Comparison of ENCODE assay signal across 1 cellular context in the genomic region with DNA sequence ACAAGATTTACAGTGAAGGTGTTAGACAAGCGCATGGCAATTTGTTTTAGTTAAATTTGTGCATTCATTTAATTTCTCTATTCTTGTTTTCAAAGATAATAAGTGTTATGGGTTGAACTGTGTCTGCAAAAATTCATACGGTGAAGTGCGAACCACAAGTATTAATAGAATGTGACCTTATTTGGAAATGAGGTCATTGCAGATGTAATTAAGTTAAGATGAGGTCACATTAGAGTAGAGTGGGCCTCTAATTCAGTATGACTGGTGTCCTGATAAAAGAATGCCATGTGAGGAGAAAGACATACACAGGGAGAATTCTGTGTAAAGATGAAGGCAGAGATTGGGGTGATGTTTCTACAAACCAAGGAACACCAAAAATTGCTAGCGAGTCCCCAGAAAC.
TF ChIP-seq lines count a peak whose summit lies in the region.

No MANE protein-coding gene starts in this region.

TF ChIP-seq in SK-N-SH, 30 proteins besides CTCF, POLR2A, EP300 and RAD21 (continued from another document):
- TF ChIP-seq, protein P1, sequence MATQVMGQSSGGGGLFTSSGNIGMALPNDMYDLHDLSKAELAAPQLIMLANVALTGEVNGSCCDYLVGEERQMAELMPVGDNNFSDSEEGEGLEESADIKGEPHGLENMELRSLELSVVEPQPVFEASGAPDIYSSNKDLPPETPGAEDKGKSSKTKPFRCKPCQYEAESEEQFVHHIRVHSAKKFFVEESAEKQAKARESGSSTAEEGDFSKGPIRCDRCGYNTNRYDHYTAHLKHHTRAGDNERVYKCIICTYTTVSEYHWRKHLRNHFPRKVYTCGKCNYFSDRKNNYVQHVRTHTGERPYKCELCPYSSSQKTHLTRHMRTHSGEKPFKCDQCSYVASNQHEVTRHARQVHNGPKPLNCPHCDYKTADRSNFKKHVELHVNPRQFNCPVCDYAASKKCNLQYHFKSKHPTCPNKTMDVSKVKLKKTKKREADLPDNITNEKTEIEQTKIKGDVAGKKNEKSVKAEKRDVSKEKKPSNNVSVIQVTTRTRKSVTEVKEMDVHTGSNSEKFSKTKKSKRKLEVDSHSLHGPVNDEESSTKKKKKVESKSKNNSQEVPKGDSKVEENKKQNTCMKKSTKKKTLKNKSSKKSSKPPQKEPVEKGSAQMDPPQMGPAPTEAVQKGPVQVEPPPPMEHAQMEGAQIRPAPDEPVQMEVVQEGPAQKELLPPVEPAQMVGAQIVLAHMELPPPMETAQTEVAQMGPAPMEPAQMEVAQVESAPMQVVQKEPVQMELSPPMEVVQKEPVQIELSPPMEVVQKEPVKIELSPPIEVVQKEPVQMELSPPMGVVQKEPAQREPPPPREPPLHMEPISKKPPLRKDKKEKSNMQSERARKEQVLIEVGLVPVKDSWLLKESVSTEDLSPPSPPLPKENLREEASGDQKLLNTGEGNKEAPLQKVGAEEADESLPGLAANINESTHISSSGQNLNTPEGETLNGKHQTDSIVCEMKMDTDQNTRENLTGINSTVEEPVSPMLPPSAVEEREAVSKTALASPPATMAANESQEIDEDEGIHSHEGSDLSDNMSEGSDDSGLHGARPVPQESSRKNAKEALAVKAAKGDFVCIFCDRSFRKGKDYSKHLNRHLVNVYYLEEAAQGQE (IDR thresholded peaks at IDR 0.05; ENCODE audit: low read depth, low read length) = no peak
